In genomic region chr5:16260000-16260399, GRCh38 we compare ENCODE assay signal across 27 cellular contexts.
"Had no signal": no experiment of that assay in that cellular context is flagged by ENCODE, and none has a peak within 500 bp of the region (broad histone marks: within the 10 kb centered on the region; RNA-seq: fewer than 3 reads in every experiment).

No MANE protein-coding gene starts in this region.

- H3K4me1 ChIP-seq: left ventricle myocardium inferior, neural progenitor cell, parathyroid adenoma, right atrium auricular region, right lobe of liver, tibial nerve, uterus had no signal

- H3K4me2 ChIP-seq: neural progenitor cell, smooth muscle cell had no signal

- H3K9me3 ChIP-seq: left ventricle myocardium inferior, neutrophil, right atrium auricular region, right lobe of liver, tibial nerve, uterus had no signal

- H3K4me3 ChIP-seq: left ventricle myocardium inferior, lung, neural progenitor cell, right atrium auricular region, right lobe of liver, smooth muscle cell, tibial nerve, uterus had no signal

- H3K79me2 ChIP-seq: parathyroid adenoma had no signal

- H3K27me3 ChIP-seq: neural progenitor cell, neutrophil, right atrium auricular region, right lobe of liver, tibial nerve, uterus had no signal

- H3K27ac ChIP-seq: left ventricle myocardium inferior, neural progenitor cell, neutrophil, parathyroid adenoma, right atrium auricular region, right lobe of liver, tibial nerve, uterus had no signal

- DNase-seq: hypothalamus; immature natural killer cell; kidney; left colon; left ventricle myocardium inferior; mesendoderm; naive B cell; natural killer cell; nephron progenitor cell; occipital lobe; right lobe of liver; stimulated activated CD4-positive, alpha-beta T cell treated with anti-CD3 and anti-CD28 coated beads, Interleukin-1b, Interleukin-23, amount 100 ng/mL, for 48 hours; stimulated activated CD4-positive, alpha-beta T cell treated with anti-CD3 and anti-CD28 coated beads, Interleukin-2, amount 100 ng/mL, for 48 hours; stimulated activated CD4-positive, alpha-beta T cell treated with anti-CD3 and anti-CD28 coated beads, Interleukin-4, amount 100 ng/mL, for 4 hours; stimulated activated CD8-positive, alpha-beta memory T cell treated with anti-CD3 and anti-CD28 coated beads, Interleukin-4, amount 100 ng/mL, for 48 hours; stimulated activated naive CD4-positive, alpha-beta T cell treated with Interleukin-2 at 50 U/mL for 16 hours; stimulated activated naive CD8-positive, alpha-beta T cell treated with anti-CD3 and anti-CD28 coated beads, Interleukin-15, amount 100 ng/mL, for 72 hours; substantia nigra; uterus had no signal

- H3K9ac ChIP-seq: neural progenitor cell, parathyroid adenoma had no signal

- H3K36me3 ChIP-seq: left ventricle myocardium inferior, neural progenitor cell, neutrophil, right atrium auricular region, right lobe of liver, tibial nerve, uterus had no signal

- ATAC-seq: left colon; natural killer cell; right lobe of liver; stimulated activated memory B cell treated with anti-CD40 and anti-IgM and Interleukin-4, amounts not matched to agents 10 μg/mL and 1 μg/mL and 100 μg/mL, for 72 hours; stimulated activated naive CD8-positive, alpha-beta T cell treated with anti-CD3 and anti-CD28 coated beads, Interleukin-15, amount 100 ng/mL, for 72 hours had no signal

- H2AFZ ChIP-seq: neural progenitor cell, parathyroid adenoma had no signal
